12 cellular contexts compared by ENCODE assay signal in the genomic region with DNA sequence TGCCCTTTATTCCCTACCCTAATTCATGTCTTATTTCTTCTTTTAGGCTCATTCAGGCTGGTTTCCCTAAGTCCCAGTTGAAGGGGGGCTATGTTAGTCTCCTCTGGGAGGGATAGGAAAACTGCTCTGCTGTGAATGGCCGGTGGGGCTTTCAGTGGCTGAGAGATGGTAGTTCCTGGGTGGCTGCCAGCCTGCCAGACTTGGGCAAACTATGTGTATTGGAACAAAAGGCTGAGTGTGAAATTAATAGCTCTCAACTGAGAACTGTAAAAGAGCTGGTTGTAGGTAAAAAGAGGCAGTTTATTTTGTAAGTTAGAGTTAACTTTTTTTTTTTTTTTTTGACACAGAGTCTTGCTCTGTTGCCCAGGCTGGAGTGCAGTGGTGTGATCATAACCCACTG. TPM values are rescaled to one million over a fixed set of nuclear protein-coding genes. Genes with fewer than 3 reads are reported as not detected.
DNase-seq lines count a peak whose midpoint lies in the region; ATAC-seq and TF ChIP-seq lines count a peak whose summit lies in the region.
"Had no signal": no experiment of that assay in that cellular context is flagged by ENCODE, and none has a peak within 500 bp of the region (broad histone marks: within the 10 kb centered on the region; RNA-seq: fewer than 3 reads in every experiment).

No MANE protein-coding gene starts in this region.

- H3K36me3 ChIP-seq in esophagus squamous epithelium, result no peaks in the 10 kb centered on the region

- intact Hi-C loops in Right ventricle myocardium superior (cut with DNase I) (no loop called here), cardiac septum (cut with DNase I) (no loop called here), esophagus squamous epithelium (cut with DNase I) (no loop called here)

- H3K4me3 ChIP-seq in esophagus squamous epithelium, result no peak overlapping the region
- H3K4me3 ChIP-seq: SK-N-MC had no signal

- 67% methylated on average over 1 of the region's 1 CpG; no CpG with 5 or more reads in 1 of the 2 donors for WGBS in esophagus squamous epithelium, 2 donors

- no peaks in the 10 kb centered on the region for H3K9me3 ChIP-seq in esophagus squamous epithelium

- TF ChIP-seq CTCF in esophagus squamous epithelium (IDR thresholded peaks at IDR 0.05), result no peak

- peaks cover 0 to 66% (median 13%) of the 10 kb centered on the region in 3 donors for H3K4me1 ChIP-seq in esophagus squamous epithelium
- H3K4me1 ChIP-seq: parathyroid adenoma had no signal

- ATAC-seq in Right ventricle myocardium superior (ENCODE audit: poor library complexity), result peak; percentile 37
- ATAC-seq: activated CD8-positive, alpha-beta T cell treated with anti-CD3 and anti-CD28 coated beads for 36 hours had no signal

- no peak for TF ChIP-seq POLR2A in esophagus squamous epithelium (IDR thresholded peaks at IDR 0.05)

- DNase-seq in Right ventricle myocardium superior, result peak; percentile 74
- DNase-seq in cardiac septum (ENCODE audit: low spot score), result no peak
- peak; percentile 76 for DNase-seq in NCI-H2029 treated with DMSO at 0.1 percent for 48 hours (lab: John Stamatoyannopoulos, UW)
- no peak for DNase-seq in esophagus squamous epithelium (lab: John Stamatoyannopoulos, UW)
- DNase-seq in ureter (ENCODE audit: low spot score), result peak; percentile 60
- no peak for DNase-seq in activated CD4-positive, alpha-beta T cell treated with anti-CD3 and anti-CD28 coated beads, Interleukin-2, amount 50 U/mL, for 1 hour
- no peak for DNase-seq in activated CD4-positive, alpha-beta T cell treated with anti-CD3 and anti-CD28 coated beads for 4 hours
- no peak for DNase-seq in AG20443 (ENCODE audit: low spot score)
- DNase-seq: activated CD8-positive, alpha-beta T cell treated with anti-CD3 and anti-CD28 coated beads for 36 hours; MV-4-11 had no signal

- no peaks in the 10 kb centered on the region for H3K27me3 ChIP-seq in esophagus squamous epithelium

- H3K27ac ChIP-seq in esophagus squamous epithelium, result peak overlapping the region in 3 of 4 donors; percentile 46 to 68 (median 60)
- H3K27ac ChIP-seq: parathyroid adenoma, SK-N-MC had no signal

RNA-seq across cellular contexts. Expression of a gene that starts 28.8 kb away (rescaled TPM):
- 64.0 TPM for total RNA-seq in Right ventricle myocardium superior
- 41.8 TPM for total RNA-seq in cardiac septum
- 100 to 1,000 TPM in 1 of 4 donors, 10 to 100 TPM in 3; 26.5 to 117 (median 29.7) TPM for total RNA-seq in esophagus squamous epithelium
- total RNA-seq in ureter, result 78.0 TPM

Comparison
In these comparisons a context has a peak if more than half of its experiments do, and no peak if none do; other contexts are left out.
1. DNase-seq: peak in Right ventricle myocardium superior (single experiment), NCI-H2029 treated with DMSO at 0.1 percent for 48 hours (single experiment) and ureter (single experiment); none in cardiac septum (single experiment), esophagus squamous epithelium (single experiment), activated CD4-positive, alpha-beta T cell treated with anti-CD3 and anti-CD28 coated beads, Interleukin-2, amount 50 U/mL, for 1 hour (single experiment), activated CD4-positive, alpha-beta T cell treated with anti-CD3 and anti-CD28 coated beads for 4 hours (0 of 2) and AG20443 (single experiment).